In genomic region chr2:223247136-223247535, GRCh38 we compare ENCODE assay signal across 10 cellular contexts.
DNase-seq lines count a peak whose midpoint lies in the region; ATAC-seq and TF ChIP-seq lines count a peak whose summit lies in the region.
"Had no signal": no experiment of that assay in that cellular context is flagged by ENCODE, and none has a peak within 500 bp of the region (broad histone marks: within the 10 kb centered on the region; RNA-seq: fewer than 3 reads in every experiment).

No MANE protein-coding gene starts in this region.

- H3K4me3 ChIP-seq in choroid plexus epithelial cell (ENCODE audit: low read depth, low read length) (no peak overlapping the region), smooth muscle cell (no peak overlapping the region)
- H3K4me3 ChIP-seq: coronary artery had no signal

- TF ChIP-seq CTCF in choroid plexus epithelial cell (conservative IDR thresholded peaks at IDR 0.05; ENCODE audit: low read depth, low read length) (peak; percentile 84), smooth muscle cell (IDR thresholded peaks at IDR 0.05; ENCODE audit: borderline replicate concordance, insufficient read depth, poor library complexity, severe bottlenecking) (peak; percentile 26)

- no peak overlapping the region for H3K27ac ChIP-seq in smooth muscle cell (ENCODE audit: low read depth)
- H3K27ac ChIP-seq: coronary artery had no signal

- H3K4me1 ChIP-seq in smooth muscle cell (ENCODE audit: low read depth), result no peaks in the 10 kb centered on the region

- H3F3A ChIP-seq in smooth muscle cell (ENCODE audit: low read depth), result no peaks in the 10 kb centered on the region

- no peaks in the 10 kb centered on the region for H3K9me3 ChIP-seq in smooth muscle cell (replicated peaks; ENCODE audit: low read depth)

- ATAC-seq in GM21360 (IDR thresholded peaks at IDR 0.05; ENCODE audit: unreplicated experiment), result no peak
- ATAC-seq in HG03460 (IDR thresholded peaks at IDR 0.05; ENCODE audit: unreplicated experiment), result no peak

- in situ Hi-C loops in G401 (cut with HindIII; ENCODE audit: low sequenced_read_pairs), result no loop called here

- H3K79me2 ChIP-seq in smooth muscle cell (ENCODE audit: low read depth), result no peaks in the 10 kb centered on the region

- no peak overlapping the region for H3K4me2 ChIP-seq in smooth muscle cell

- no peaks in the 10 kb centered on the region for H3K27me3 ChIP-seq in smooth muscle cell (ENCODE audit: low read depth)

- 91% methylated on average over 3 of the region's 3 CpGs for WGBS in smooth muscle cell (ENCODE audit: low lambda C conversion rate)

- no peak overlapping the region for H3K9ac ChIP-seq in smooth muscle cell (ENCODE audit: low read depth)

- H2AFZ ChIP-seq in smooth muscle cell (ENCODE audit: low read depth), result no peak overlapping the region

- H3K36me3 ChIP-seq in smooth muscle cell (ENCODE audit: low read depth), result no peaks in the 10 kb centered on the region

- no peaks in the 10 kb centered on the region for H4K20me1 ChIP-seq in smooth muscle cell (ENCODE audit: low read depth)

- peak; percentile 4 to 17 for DNase-seq in SHP77 (lab: John Stamatoyannopoulos, UW)
- DNase-seq in SHP77 treated with DMSO at 0.1 percent for 48 hours (lab: John Stamatoyannopoulos, UW), result no peak
- DNase-seq in NCI-H2081 treated with DMSO at 0.1 percent for 48 hours (lab: John Stamatoyannopoulos, UW), result peak; percentile 1
- DNase-seq in choroid plexus epithelial cell (ENCODE audit: low read depth), result peak; percentile 81
- no peak for DNase-seq in smooth muscle cell (lab: John Stamatoyannopoulos, UW; ENCODE audit: unreplicated experiment)
- DNase-seq in G401 (ENCODE audit: low spot score), result no peak
- DNase-seq: stimulated activated CD4-positive, alpha-beta T cell treated with anti-CD3 and anti-CD28 coated beads, Interleukin-15, amount 100 ng/mL, for 24 hours had no signal

Comparison
In these comparisons a context has a peak if more than half of its experiments do, and no peak if none do; other contexts are left out.
1. DNase-seq: peak in SHP77 (2 of 2), NCI-H2081 treated with DMSO at 0.1 percent for 48 hours (single experiment) and choroid plexus epithelial cell (single experiment); none in SHP77 treated with DMSO at 0.1 percent for 48 hours (single experiment), smooth muscle cell (single experiment) and G401 (single experiment).